Comparison of ENCODE assay signal across 10 cellular contexts in the genomic region with DNA sequence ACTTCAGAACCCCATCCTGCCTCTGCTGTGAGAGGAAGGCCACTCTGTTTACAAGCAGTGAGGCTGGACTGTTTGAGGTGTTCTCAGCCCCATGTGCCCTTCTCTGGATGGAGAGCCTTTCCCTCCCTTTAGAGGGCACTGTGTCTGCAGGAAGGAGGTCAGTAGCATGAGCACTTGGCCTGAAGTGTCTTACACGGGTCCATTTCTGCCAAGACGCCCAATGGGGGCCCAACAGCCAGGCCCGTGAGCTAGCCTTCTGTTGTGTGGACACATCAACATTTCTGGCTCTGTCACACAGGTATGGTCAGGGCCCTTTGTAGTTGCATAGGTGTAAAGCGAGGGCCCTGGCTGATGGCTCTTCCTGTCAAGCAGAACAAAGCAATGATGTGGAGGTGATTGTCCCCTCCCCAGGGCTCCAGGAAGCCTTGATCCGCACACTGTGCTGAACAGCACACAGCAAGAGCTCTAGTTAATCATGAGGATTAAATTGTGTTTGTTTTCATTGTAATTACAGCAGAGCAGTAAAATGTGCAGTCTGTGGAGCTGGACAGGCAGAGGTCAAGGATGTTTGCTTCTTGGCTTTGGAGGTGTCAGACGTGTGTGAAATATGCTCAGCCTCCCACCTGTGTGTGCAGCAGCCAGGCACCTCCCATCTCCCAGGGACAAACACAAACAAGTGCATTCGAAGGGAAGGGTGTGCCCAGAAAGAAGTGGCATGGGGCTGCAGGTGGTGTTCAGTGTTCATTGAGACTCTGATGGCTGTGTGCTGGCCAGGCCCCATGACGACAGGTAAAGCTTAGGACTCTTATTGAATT.
DNase-seq lines count a peak whose midpoint lies in the region; ATAC-seq, FAIRE-seq and TF ChIP-seq lines count a peak whose summit lies in the region.
"Had no signal": no experiment of that assay in that cellular context is flagged by ENCODE, and none has a peak within 500 bp of the region (broad histone marks: within the 10 kb centered on the region; RNA-seq: fewer than 3 reads in every experiment).

No MANE protein-coding gene starts in this region.

- TF ChIP-seq CTCF in bronchial epithelial cell (IDR thresholded peaks at IDR 0.05; ENCODE audit: insufficient read depth, low read length, severe bottlenecking): peak; percentile 53
- peak; percentile 39 for TF ChIP-seq CTCF in retinal pigment epithelial cell (conservative IDR thresholded peaks at IDR 0.05; ENCODE audit: low read depth, low read length)

- peak; percentile 9 to 23 for DNase-seq in NCI-H526 (lab: John Stamatoyannopoulos, UW)
- DNase-seq in NCI-H526 treated with DMSO at 0.1 percent for 48 hours (lab: John Stamatoyannopoulos, UW): no peak
- peak; percentile 35 for DNase-seq in NCI-H146 (lab: John Stamatoyannopoulos, UW)
- no peak for DNase-seq in bronchial epithelial cell (ENCODE audit: low read depth)
- no peak for DNase-seq in retinal pigment epithelial cell (ENCODE audit: low read depth)
- DNase-seq in activated gamma-delta T cell (lab: John Stamatoyannopoulos, UW): no peak
- no peak for DNase-seq in central memory CD4-positive, alpha-beta T cell
- DNase-seq: NCI-H1694 treated with DMSO at 0.1 percent for 48 hours had no signal

- H3K27me3 ChIP-seq in bronchial epithelial cell (ENCODE audit: control insufficient read depth, insufficient read depth, low read length): peaks cover 2% of the 10 kb centered on the region
- H3K27me3 ChIP-seq: dorsolateral prefrontal cortex had no signal

- no peaks in the 10 kb centered on the region for H3K36me3 ChIP-seq in bronchial epithelial cell (ENCODE audit: control insufficient read depth, insufficient read depth, low read length)

- ATAC-seq in HG02642 (IDR thresholded peaks at IDR 0.05; ENCODE audit: poor library complexity, unreplicated experiment): no peak

- H3K4me3 ChIP-seq in bronchial epithelial cell (ENCODE audit: low read depth, low read length): no peak overlapping the region
- H3K4me3 ChIP-seq in retinal pigment epithelial cell (ENCODE audit: low read length): no peak overlapping the region
- H3K4me3 ChIP-seq: dorsolateral prefrontal cortex had no signal

- FAIRE-seq in bronchial epithelial cell (lab: Jason Lieb, UNC): no peak

Comparison
In these comparisons a context has a peak if more than half of its experiments do, and no peak if none do; other contexts are left out.
1. DNase-seq: peak in NCI-H526 (2 of 2) and NCI-H146 (single experiment); none in NCI-H526 treated with DMSO at 0.1 percent for 48 hours (single experiment), bronchial epithelial cell (single experiment), retinal pigment epithelial cell (single experiment), activated gamma-delta T cell (single experiment) and central memory CD4-positive, alpha-beta T cell (single experiment).